ENCODE assay signal across 9 cellular contexts in the genomic region with DNA sequence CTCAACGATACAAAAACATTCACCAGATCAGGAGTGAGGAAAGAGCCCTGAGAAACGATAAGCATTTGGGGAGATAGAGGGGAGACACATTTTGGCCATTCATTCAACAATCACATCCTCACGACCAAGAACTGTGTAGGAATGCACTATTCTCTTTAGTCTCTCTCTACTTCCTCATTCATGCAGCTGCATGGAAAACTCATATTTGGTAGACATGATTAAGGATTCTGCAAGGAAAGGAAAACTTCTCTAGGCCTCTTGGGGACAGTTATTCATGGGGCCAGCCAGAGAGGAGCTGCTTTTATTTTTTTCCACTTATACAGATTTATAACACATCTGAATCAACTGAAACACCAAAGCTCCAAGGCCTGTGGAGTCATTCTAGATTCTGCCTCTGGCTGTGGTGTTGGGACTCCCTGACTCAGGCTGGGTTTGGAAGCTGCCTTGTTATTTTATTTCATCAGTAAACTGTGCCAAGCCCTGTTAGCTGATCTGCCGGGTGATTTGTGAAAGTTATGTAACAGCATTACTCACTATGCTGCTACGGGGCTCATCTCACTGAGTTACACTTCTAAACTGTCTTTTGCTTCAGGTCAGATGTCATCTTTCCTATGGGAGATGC.
DNase-seq lines count a peak whose midpoint lies in the region; ATAC-seq and TF ChIP-seq lines count a peak whose summit lies in the region.
"Had no signal": no experiment of that assay in that cellular context is flagged by ENCODE, and none has a peak within 500 bp of the region (broad histone marks: within the 10 kb centered on the region; RNA-seq: fewer than 3 reads in every experiment).

No MANE protein-coding gene starts in this region.

- TF ChIP-seq CTCF in RWPE1 (conservative IDR thresholded peaks at IDR 0.05; ENCODE audit: low read depth) (no peak), psoas muscle (IDR thresholded peaks at IDR 0.05) (no peak)

- H3K27ac ChIP-seq in RWPE1 (no peak overlapping the region), psoas muscle (peak overlapping the region; percentile 81)

- ATAC-seq in psoas muscle (peak; percentile 99), GM21528 (IDR thresholded peaks at IDR 0.05; ENCODE audit: low FRiP score, unreplicated experiment) (no peak), GM18505 (IDR thresholded peaks at IDR 0.05; ENCODE audit: unreplicated experiment) (no peak)
- ATAC-seq: HCT116 had no signal

- H3K9me3 ChIP-seq in psoas muscle, result no peaks in the 10 kb centered on the region

- intact Hi-C loops in psoas muscle (cut with DNase I), result loop anchor here in 1 of 2 donors (1.0 kb wide), 1 partner anchor 10 kb away; no protein-coding TSS in a partner anchor

- CTCF ChIA-PET in RWPE1 (lab: Yijun Ruan, JAX), result no interaction called here

- no peaks in the 10 kb centered on the region for H3K27me3 ChIP-seq in psoas muscle (ENCODE audit: insufficient read depth in 3 of 3, low read length in 2 of 3)

- peak overlapping the region; percentile 2 for H3K4me3 ChIP-seq in psoas muscle

- POLR2A ChIA-PET in RWPE1 (lab: Yijun Ruan, JAX; ENCODE audit: low non-redundant PET), result no interaction called here

- 5 to 11% (median 10%) methylated on average over 5 of the region's 5 CpGs for WGBS in psoas muscle, 3 donors

- H3K4me1 ChIP-seq in psoas muscle, result peaks cover 37% of the 10 kb centered on the region

- DNase-seq in EH (ENCODE audit: low read depth) (peak; percentile 98), RWPE1 (ENCODE audit: low spot score) (peak; percentile 91), fibroblast of peridontal ligament (ENCODE audit: extremely low read depth) (peak; percentile 98), psoas muscle (peak; percentile 62 to 78), NCI-H345 (lab: John Stamatoyannopoulos, UW) (no peak)
- no peak for DNase-seq in stimulated activated CD4-positive, alpha-beta T cell treated with anti-CD3 and anti-CD28 coated beads, Interleukin-2, amount 100 ng/mL, for 48 hours

- H3K36me3 ChIP-seq in psoas muscle (ENCODE audit: insufficient read depth in 1 of 2, low read depth in 1 of 2), result no peaks in the 10 kb centered on the region

- TF ChIP-seq POLR2A in GM18505 (IDR thresholded peaks at IDR 0.05; ENCODE audit: borderline replicate concordance, extremely low read depth, insufficient read depth, insufficient read length), result no peak

Comparison
In these comparisons a context has a peak if more than half of its experiments do, and no peak if none do; other contexts are left out.
1. DNase-seq: peak in EH (single experiment), RWPE1 (single experiment), fibroblast of peridontal ligament (single experiment) and psoas muscle (2 of 2); none in stimulated activated CD4-positive, alpha-beta T cell treated with anti-CD3 and anti-CD28 coated beads, Interleukin-2, amount 100 ng/mL, for 48 hours (0 of 2) and NCI-H345 (single experiment).
2. ATAC-seq: peak in psoas muscle (4 of 4); none in GM21528 (single experiment) and GM18505 (single experiment).